In genomic region chr15:54636147-54636546, GRCh38 we compare ENCODE assay signal across 25 cellular contexts.
"Had no signal": no experiment of that assay in that cellular context is flagged by ENCODE, and none has a peak within 500 bp of the region (broad histone marks: within the 10 kb centered on the region; RNA-seq: fewer than 3 reads in every experiment).

No MANE protein-coding gene starts in this region.

- H3K4me1 ChIP-seq: colonic mucosa, esophagus muscularis mucosa, esophagus squamous epithelium, foreskin keratinocyte, gastrocnemius medialis, gastroesophageal sphincter, heart left ventricle, heart right ventricle had no signal

- H3K36me3 ChIP-seq: colonic mucosa, esophagus muscularis mucosa, esophagus squamous epithelium, gastrocnemius medialis, gastroesophageal sphincter, heart left ventricle, heart right ventricle had no signal

- H3K9me3 ChIP-seq: colonic mucosa, esophagus squamous epithelium, gastrocnemius medialis had no signal

- H3K27ac Mint-ChIP-seq: dendritic cell treated with granulocyte-macrophage colony-stimulating factor and Interleukin-4, amounts not matched to agents 40 ng/mL and 50 ng/mL, for 4 days; effector memory CD8-positive, alpha-beta T cell; endodermal cell had no signal

- DNase-seq: colonic mucosa; cortex of kidney; dermis blood vessel endothelial cell; dorsolateral prefrontal cortex; effector CD4-positive, alpha-beta T cell; effector CD8-positive, alpha-beta T cell; effector memory CD4-positive, alpha-beta T cell; effector memory CD8-positive, alpha-beta T cell; endodermal cell; erythroblast; esophagus squamous epithelium; foreskin fibroblast; foreskin keratinocyte; foreskin melanocyte; gastrocnemius medialis; glutamatergic neuron; head of caudate nucleus; heart left ventricle; heart right ventricle had no signal

- H3K4me3 Mint-ChIP-seq: dendritic cell treated with granulocyte-macrophage colony-stimulating factor and Interleukin-4, amounts not matched to agents 40 ng/mL and 50 ng/mL, for 4 days; effector memory CD8-positive, alpha-beta T cell; endodermal cell had no signal

- H3K27me3 Mint-ChIP-seq: dendritic cell treated with granulocyte-macrophage colony-stimulating factor and Interleukin-4, amounts not matched to agents 40 ng/mL and 50 ng/mL, for 4 days; effector memory CD8-positive, alpha-beta T cell had no signal

- H3K27me3 ChIP-seq: colonic mucosa, dorsolateral prefrontal cortex, esophagus muscularis mucosa, esophagus squamous epithelium, foreskin keratinocyte, gastrocnemius medialis, gastroesophageal sphincter, heart left ventricle, heart right ventricle had no signal

- ATAC-seq: effector memory CD8-positive, alpha-beta T cell; esophagus mucosa; foreskin keratinocyte; gastrocnemius medialis; gastroesophageal sphincter; heart left ventricle; heart right ventricle had no signal

- H3K27ac ChIP-seq: colonic mucosa, coronary artery, dorsolateral prefrontal cortex, epithelial cell of prostate, esophagus muscularis mucosa, esophagus squamous epithelium, foreskin keratinocyte, gastrocnemius medialis, gastroesophageal sphincter, heart left ventricle, heart right ventricle had no signal

- H3K4me3 ChIP-seq: colonic mucosa, coronary artery, dorsolateral prefrontal cortex, esophagus muscularis mucosa, esophagus squamous epithelium, gastrocnemius medialis, gastroesophageal sphincter, heart left ventricle, heart right ventricle had no signal
